In genomic region chr11:44528581-44528980, GRCh38 we compare ENCODE assay signal across 23 cellular contexts.
"Had no signal": no experiment of that assay in that cellular context is flagged by ENCODE, and none has a peak within 500 bp of the region (broad histone marks: within the 10 kb centered on the region; RNA-seq: fewer than 3 reads in every experiment).

No MANE protein-coding gene starts in this region.

- H3K4me3 Mint-ChIP-seq: activated naive CD8-positive, alpha-beta T cell treated with anti-CD3 and anti-CD28 coated beads, Interleukin-2, amount 50 U/mL, for 24 hours; T-helper 17 cell had no signal

- FAIRE-seq: bronchial epithelial cell had no signal

- H3K27me3 ChIP-seq: ascending aorta, body of pancreas, Peyer's patch had no signal

- H3K4me1 ChIP-seq: ascending aorta, body of pancreas had no signal

- H3K27ac Mint-ChIP-seq: activated naive CD8-positive, alpha-beta T cell treated with anti-CD3 and anti-CD28 coated beads, Interleukin-2, amount 50 U/mL, for 24 hours; T-helper 17 cell had no signal

- DNase-seq: activated CD4-positive, alpha-beta T cell treated with anti-CD3 and anti-CD28 coated beads for 48 hours; activated CD4-positive, alpha-beta T cell treated with anti-CD3 and anti-CD28 coated beads, Interleukin-2, amount 50 U/mL, for 48 hours; activated CD4-positive, CD25-positive, alpha-beta regulatory T cell; activated CD8-positive, alpha-beta memory T cell treated with anti-CD3 and anti-CD28 coated beads, Interleukin-2, amount 50 U/mL, for 4 hours; activated effector memory CD4-positive, alpha-beta T cell treated with Interleukin-2 at 50 U/mL for 16 hours; activated naive CD4-positive, alpha-beta T cell; activated naive CD8-positive, alpha-beta T cell treated with anti-CD3 and anti-CD28 coated beads, Interleukin-2, amount 50 U/mL, for 24 hours; amniotic stem cell; body of pancreas; central memory CD4-positive, alpha-beta T cell; MM.1S; NCI-H1105; NCI-H1436; NCI-H1694 treated with DMSO at 0.1 percent for 48 hours; NCI-H2029 treated with DMSO at 0.1 percent for 48 hours; NCI-H446; Peyer's patch; SHP77 treated with DMSO at 0.1 percent for 48 hours; T-helper 17 cell had no signal

- H3K9me3 ChIP-seq: ascending aorta, body of pancreas, Peyer's patch had no signal

- H3K4me3 ChIP-seq: ascending aorta, body of pancreas, Peyer's patch had no signal

- H3K36me3 Mint-ChIP-seq: activated naive CD4-positive, alpha-beta T cell treated with anti-CD3 and anti-CD28 coated beads, Interleukin-2, amount 50 U/mL, for 72 hours had no signal

- H3K27ac ChIP-seq: ascending aorta, body of pancreas, Peyer's patch, VCaP had no signal

- H3K36me3 ChIP-seq: ascending aorta, Peyer's patch had no signal

- H3K9me3 Mint-ChIP-seq: activated naive CD4-positive, alpha-beta T cell treated with anti-CD3 and anti-CD28 coated beads, Interleukin-2, amount 50 U/mL, for 72 hours; activated naive CD8-positive, alpha-beta T cell treated with anti-CD3 and anti-CD28 coated beads, Interleukin-2, amount 50 U/mL, for 24 hours had no signal

- ATAC-seq: activated naive CD4-positive, alpha-beta T cell treated with anti-CD3 and anti-CD28 coated beads, Interleukin-2, amount 50 U/mL, for 72 hours; activated naive CD8-positive, alpha-beta T cell treated with anti-CD3 and anti-CD28 coated beads, Interleukin-2, amount 50 U/mL, for 24 hours; body of pancreas; T-helper 17 cell had no signal
